ENCODE assay signal across 13 cellular contexts in the genomic region with DNA sequence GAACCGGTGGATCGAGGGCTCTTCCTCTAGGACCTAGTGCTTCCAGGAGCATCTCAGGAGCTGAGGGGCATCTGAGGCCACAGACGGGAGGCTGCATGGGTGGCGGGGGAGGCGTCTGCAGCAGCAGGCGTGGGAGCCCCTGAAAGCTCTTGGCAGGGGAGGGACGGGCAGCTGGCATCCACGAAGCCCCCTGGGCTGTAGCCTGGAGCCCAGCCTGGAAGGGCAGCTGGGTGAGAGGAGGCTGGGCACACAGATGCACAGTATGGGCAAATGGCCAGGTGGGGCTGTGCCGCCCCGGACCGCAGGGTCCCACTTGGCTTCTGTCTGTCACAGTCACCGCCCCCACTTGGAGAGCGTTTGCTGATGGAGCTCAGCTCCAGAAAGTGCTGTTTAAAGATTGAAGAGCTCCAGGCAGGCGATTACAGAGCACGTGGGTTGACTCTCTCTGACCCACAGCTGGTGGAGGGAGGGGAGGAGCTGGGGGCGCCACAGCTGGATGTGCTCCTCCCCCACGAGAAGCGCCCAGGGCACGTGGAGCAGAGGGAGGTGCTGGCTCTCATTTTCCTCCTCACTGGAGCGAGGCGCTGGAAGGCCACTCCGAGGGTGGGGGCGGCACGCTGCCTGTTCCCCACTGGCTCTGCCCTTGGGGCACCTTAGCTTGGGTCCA.
DNase-seq lines count a peak whose midpoint lies in the region; ATAC-seq and TF ChIP-seq lines count a peak whose summit lies in the region.
"Had no signal": no experiment of that assay in that cellular context is flagged by ENCODE, and none has a peak within 500 bp of the region (broad histone marks: within the 10 kb centered on the region; RNA-seq: fewer than 3 reads in every experiment).

No MANE protein-coding gene starts in this region.

- no peak for TF ChIP-seq POLR2A in heart left ventricle (IDR thresholded peaks at IDR 0.05)

- no peaks in the 10 kb centered on the region for H3K9me3 ChIP-seq in heart left ventricle

- intact Hi-C loops in heart left ventricle (cut with DNase I), result no loop called here

- ATAC-seq in heart left ventricle (peak in 3 of 4 donors; percentile 29 to 56 (median 51)), GM21526 (IDR thresholded peaks at IDR 0.05; ENCODE audit: low FRiP score, unreplicated experiment) (no peak)
- ATAC-seq: activated naive CD4-positive, alpha-beta T cell treated with anti-CD3 and anti-CD28 coated beads, Interleukin-2, amount 50 U/mL, for 72 hours had no signal

- H3K27ac ChIP-seq in heart left ventricle (no peak overlapping the region), substantia nigra (ENCODE audit: low read depth, low read length, poor library complexity, severe bottlenecking) (no peak overlapping the region)
- H3K27ac ChIP-seq: 22Rv1, VCaP had no signal

- DNase-seq in NCI-H2107 treated with DMSO at 0.1 percent for 48 hours (lab: John Stamatoyannopoulos, UW; ENCODE audit: unreplicated experiment) (peak; percentile 63), NCI-H2107 (lab: John Stamatoyannopoulos, UW) (no peak), NCI-H2227 treated with DMSO at 0.1 percent for 48 hours (lab: John Stamatoyannopoulos, UW) (peak; percentile 82), heart left ventricle (peak in 1 of 5 donors; percentile 56), substantia nigra (lab: John Stamatoyannopoulos, UW) (peak in 25 of 49 donors; percentile 10 to 69 (median 48)), DMS53 (lab: John Stamatoyannopoulos, UW) (no peak), foreskin melanocyte (no peak)
- DNase-seq: IMR-90, OCI-M1 had no signal

- 21 to 27% (median 26%) methylated on average over 15 to 24 of the region's 24 CpGs for WGBS in heart left ventricle, 4 donors

- H3K27me3 ChIP-seq in heart left ventricle, result no peaks in the 10 kb centered on the region

- peaks cover 0 to 10% (median 0%) of the 10 kb centered on the region in 12 donors for H3K4me1 ChIP-seq in heart left ventricle

- no peak overlapping the region for H3K4me3 ChIP-seq in heart left ventricle

- no peak for TF ChIP-seq CTCF in heart left ventricle (IDR thresholded peaks at IDR 0.05)

- no peaks in the 10 kb centered on the region for H3K36me3 ChIP-seq in heart left ventricle

Comparison
In these comparisons a context has a peak if more than half of its experiments do, and no peak if none do; other contexts are left out.
1. DNase-seq: peak in NCI-H2107 treated with DMSO at 0.1 percent for 48 hours (single experiment), NCI-H2227 treated with DMSO at 0.1 percent for 48 hours (single experiment) and substantia nigra (25 of 49); none in NCI-H2107 (single experiment), DMS53 (single experiment) and foreskin melanocyte (single experiment).